39 cellular contexts compared by ENCODE assay signal in genomic region chr3:148720873-148721272, GRCh38. TPM values are rescaled to one million over a fixed set of nuclear protein-coding genes. Genes with fewer than 3 reads are reported as not detected.
"Had no signal": no experiment of that assay in that cellular context is flagged by ENCODE, and none has a peak within 500 bp of the region (broad histone marks: within the 10 kb centered on the region; RNA-seq: fewer than 3 reads in every experiment).

No MANE protein-coding gene starts in this region.

- DNase-seq: activated effector memory CD4-positive, alpha-beta T cell treated with anti-CD3 and anti-CD28 coated beads, Interleukin-2, amount 50 U/mL, for 16 hours; activated effector memory CD4-positive, alpha-beta T cell treated with Interleukin-2 at 50 U/mL for 16 hours; activated gamma-delta T cell; activated gamma-delta T cell treated with Interleukin-2 at 50 U/mL for 16 hours; activated naive CD4-positive, alpha-beta T cell; activated naive CD4-positive, alpha-beta T cell treated with anti-CD3 and anti-CD28 coated beads for 36 hours; activated naive CD4-positive, alpha-beta T cell treated with anti-CD3 and anti-CD28 coated beads, Interleukin-2, amount 10 ng/mL, durations not matched to agents 7 days and 5 days; activated naive CD4-positive, alpha-beta T cell treated with anti-CD3 and anti-CD28 coated beads, Interleukin-2, amount 50 U/mL, for 16 hours; activated naive CD4-positive, alpha-beta T cell treated with Interleukin-2 at 50 U/mL for 16 hours; activated naive CD8-positive, alpha-beta T cell treated with anti-CD3 and anti-CD28 coated beads for 36 hours; activated naive CD8-positive, alpha-beta T cell treated with anti-CD3 and anti-CD28 coated beads, Interleukin-2, amount 10 ng/mL, durations not matched to agents 7 days and 5 days; activated naive CD8-positive, alpha-beta T cell treated with anti-CD3 and anti-CD28 coated beads, Interleukin-2, amount 50 U/mL, for 24 hours; activated T-cell treated with anti-CD3 and anti-CD28 coated beads, Interleukin-2, amount 50 U/mL, for 1 hour; activated T-cell treated with anti-CD3 and anti-CD28 coated beads, Interleukin-2, amount 50 U/mL, for 24 hours; activated T-cell treated with anti-CD3 and anti-CD28 coated beads, Interleukin-2, amount 50 U/mL, for 4 hours; activated T-cell treated with anti-CD3 and anti-CD28 coated beads, Interleukin-2, amount 50 U/mL, for 48 hours; activated T-cell treated with anti-CD3 and anti-CD28 coated beads, Interleukin-2, amount 50 U/mL, for 72 hours; adrenal gland; amniotic stem cell; amygdala; aorta; body of pancreas; brain microvascular endothelial cell; caudate nucleus; central memory CD4-positive, alpha-beta T cell; cerebellar nuclear complex had no signal

- H3K9me3 ChIP-seq: adrenal gland, ascending aorta, body of pancreas, breast epithelium had no signal

- H3K9me3 Mint-ChIP-seq: activated naive CD4-positive, alpha-beta T cell treated with anti-CD3 and anti-CD28 coated beads for 36 hours; activated naive CD4-positive, alpha-beta T cell treated with anti-CD3 and anti-CD28 coated beads, Interleukin-2, amount 10 ng/mL, durations not matched to agents 7 days and 5 days; activated naive CD4-positive, alpha-beta T cell treated with anti-CD3 and anti-CD28 coated beads, Interleukin-2, amount 50 U/mL, for 24 hours; activated naive CD8-positive, alpha-beta T cell treated with anti-CD3 and anti-CD28 coated beads for 36 hours; activated naive CD8-positive, alpha-beta T cell treated with anti-CD3 and anti-CD28 coated beads, Interleukin-2, amount 10 ng/mL, durations not matched to agents 7 days and 5 days; activated naive CD8-positive, alpha-beta T cell treated with anti-CD3 and anti-CD28 coated beads, Interleukin-2, amount 50 U/mL, for 24 hours; activated T-cell treated with anti-CD3 and anti-CD28 coated beads, Interleukin-2, amount 50 U/mL, for 4 hours; activated T-cell treated with anti-CD3 and anti-CD28 coated beads, Interleukin-2, amount 50 U/mL, for 72 hours; activated T-helper 1 cell treated with anti-CD3 and anti-CD28 coated beads, Interleukin-12 subunit alpha, Interleukin-12 subunit beta, Interleukin-2, Interleukin-4 antibody, amounts not matched to agents 30 ng/mL and 10 ng/mL and 1 ng/mL, durations not matched to agents 14 hours and 24 hours and 36 hours; activated T-helper 17 cell treated with anti-CD3 and anti-CD28 coated beads, Interleukin-2, amount 50 U/mL, for 72 hours; activated T-helper 2 cell treated with anti-CD3 and anti-CD28 coated beads, Interferon-gamma antibody, Interleukin-2, Interleukin-4, amounts not matched to agents 10 μg/mL and 5 μg/mL and 100 μg/mL, durations not matched to agents 14 hours and 24 hours and 36 hours; brain had no signal

- H3K27ac ChIP-seq: adrenal gland, ascending aorta, body of pancreas, brain microvascular endothelial cell, breast epithelium, cardiac muscle cell had no signal

- FAIRE-seq: astrocyte, bronchial epithelial cell had no signal

- H3K4me1 ChIP-seq: ascending aorta, breast epithelium had no signal

- H3K4me1 Mint-ChIP-seq: activated naive CD4-positive, alpha-beta T cell treated with anti-CD3 and anti-CD28 coated beads, Interleukin-2, amount 10 ng/mL, durations not matched to agents 7 days and 5 days; activated naive CD4-positive, alpha-beta T cell treated with anti-CD3 and anti-CD28 coated beads, Interleukin-2, amount 50 U/mL, for 24 hours; activated naive CD8-positive, alpha-beta T cell treated with anti-CD3 and anti-CD28 coated beads for 36 hours; activated naive CD8-positive, alpha-beta T cell treated with anti-CD3 and anti-CD28 coated beads, Interleukin-2, amount 10 ng/mL, durations not matched to agents 7 days and 5 days; activated naive CD8-positive, alpha-beta T cell treated with anti-CD3 and anti-CD28 coated beads, Interleukin-2, amount 50 U/mL, for 24 hours; activated T-helper 17 cell treated with anti-CD3 and anti-CD28 coated beads, Interleukin-2, amount 50 U/mL, for 72 hours; central memory CD8-positive, alpha-beta T cell had no signal

- H3K27me3 Mint-ChIP-seq: activated naive CD4-positive, alpha-beta T cell treated with anti-CD3 and anti-CD28 coated beads, Interleukin-2, amount 10 ng/mL, durations not matched to agents 7 days and 5 days; activated naive CD4-positive, alpha-beta T cell treated with anti-CD3 and anti-CD28 coated beads, Interleukin-2, amount 50 U/mL, for 24 hours; activated naive CD8-positive, alpha-beta T cell; activated naive CD8-positive, alpha-beta T cell treated with anti-CD3 and anti-CD28 coated beads for 36 hours; activated naive CD8-positive, alpha-beta T cell treated with anti-CD3 and anti-CD28 coated beads, Interleukin-2, amount 10 ng/mL, durations not matched to agents 7 days and 5 days; activated naive CD8-positive, alpha-beta T cell treated with anti-CD3 and anti-CD28 coated beads, Interleukin-2, amount 50 U/mL, for 24 hours; activated T-cell treated with anti-CD3 and anti-CD28 coated beads, Interleukin-2, amount 50 U/mL, for 24 hours; activated T-helper 17 cell treated with anti-CD3 and anti-CD28 coated beads, Interleukin-2, amount 50 U/mL, for 72 hours; central memory CD8-positive, alpha-beta T cell had no signal

- H3K4me3 Mint-ChIP-seq: activated naive CD4-positive, alpha-beta T cell treated with anti-CD3 and anti-CD28 coated beads for 36 hours; activated naive CD4-positive, alpha-beta T cell treated with anti-CD3 and anti-CD28 coated beads, Interleukin-2, amount 10 ng/mL, durations not matched to agents 7 days and 5 days; activated naive CD4-positive, alpha-beta T cell treated with anti-CD3 and anti-CD28 coated beads, Interleukin-2, amount 50 U/mL, for 24 hours; activated naive CD8-positive, alpha-beta T cell; activated naive CD8-positive, alpha-beta T cell treated with anti-CD3 and anti-CD28 coated beads for 36 hours; activated naive CD8-positive, alpha-beta T cell treated with anti-CD3 and anti-CD28 coated beads, Interleukin-2, amount 10 ng/mL, durations not matched to agents 7 days and 5 days; activated naive CD8-positive, alpha-beta T cell treated with anti-CD3 and anti-CD28 coated beads, Interleukin-2, amount 50 U/mL, for 24 hours; activated T-cell treated with anti-CD3 and anti-CD28 coated beads, Interleukin-2, amount 50 U/mL, for 24 hours; activated T-cell treated with anti-CD3 and anti-CD28 coated beads, Interleukin-2, amount 50 U/mL, for 4 hours; activated T-cell treated with anti-CD3 and anti-CD28 coated beads, Interleukin-2, amount 50 U/mL, for 72 hours; activated T-helper 1 cell treated with anti-CD3 and anti-CD28 coated beads, Interleukin-12 subunit alpha, Interleukin-12 subunit beta, Interleukin-2, Interleukin-4 antibody, amounts not matched to agents 30 ng/mL and 10 ng/mL and 1 ng/mL, durations not matched to agents 14 hours and 24 hours and 36 hours; activated T-helper 17 cell treated with anti-CD3 and anti-CD28 coated beads, Interleukin-2, amount 50 U/mL, for 72 hours; brain; central memory CD8-positive, alpha-beta T cell had no signal

- H3K36me3 Mint-ChIP-seq: activated naive CD4-positive, alpha-beta T cell treated with anti-CD3 and anti-CD28 coated beads, Interleukin-2, amount 10 ng/mL, durations not matched to agents 7 days and 5 days; activated naive CD4-positive, alpha-beta T cell treated with anti-CD3 and anti-CD28 coated beads, Interleukin-2, amount 50 U/mL, for 24 hours; activated naive CD4-positive, alpha-beta T cell treated with anti-CD3 and anti-CD28 coated beads, Interleukin-2, amount 50 U/mL, for 72 hours; activated naive CD8-positive, alpha-beta T cell; activated naive CD8-positive, alpha-beta T cell treated with anti-CD3 and anti-CD28 coated beads for 36 hours; activated naive CD8-positive, alpha-beta T cell treated with anti-CD3 and anti-CD28 coated beads, Interleukin-2, amount 10 ng/mL, durations not matched to agents 7 days and 5 days; brain had no signal

- ATAC-seq: activated naive CD4-positive, alpha-beta T cell treated with anti-CD3 and anti-CD28 coated beads, Interleukin-2, amount 50 U/mL, for 72 hours; activated naive CD8-positive, alpha-beta T cell treated with anti-CD3 and anti-CD28 coated beads, Interleukin-2, amount 50 U/mL, for 24 hours; activated T-cell treated with anti-CD3 and anti-CD28 coated beads, Interleukin-2, amount 50 U/mL, for 4 hours; activated T-cell treated with anti-CD3 and anti-CD28 coated beads, Interleukin-2, amount 50 U/mL, for 72 hours; activated T-helper 17 cell treated with anti-CD3 and anti-CD28 coated beads, Interleukin-2, amount 50 U/mL, for 72 hours; body of pancreas had no signal

- H3K27ac Mint-ChIP-seq: activated naive CD4-positive, alpha-beta T cell treated with anti-CD3 and anti-CD28 coated beads for 36 hours; activated naive CD4-positive, alpha-beta T cell treated with anti-CD3 and anti-CD28 coated beads, Interleukin-2, amount 10 ng/mL, durations not matched to agents 7 days and 5 days; activated naive CD4-positive, alpha-beta T cell treated with anti-CD3 and anti-CD28 coated beads, Interleukin-2, amount 50 U/mL, for 24 hours; activated naive CD4-positive, alpha-beta T cell treated with anti-CD3 and anti-CD28 coated beads, Interleukin-2, amount 50 U/mL, for 72 hours; activated naive CD8-positive, alpha-beta T cell; activated naive CD8-positive, alpha-beta T cell treated with anti-CD3 and anti-CD28 coated beads for 36 hours; activated naive CD8-positive, alpha-beta T cell treated with anti-CD3 and anti-CD28 coated beads, Interleukin-2, amount 10 ng/mL, durations not matched to agents 7 days and 5 days; activated naive CD8-positive, alpha-beta T cell treated with anti-CD3 and anti-CD28 coated beads, Interleukin-2, amount 50 U/mL, for 24 hours; activated T-cell treated with anti-CD3 and anti-CD28 coated beads, Interleukin-2, amount 50 U/mL, for 24 hours; activated T-cell treated with anti-CD3 and anti-CD28 coated beads, Interleukin-2, amount 50 U/mL, for 72 hours; activated T-helper 1 cell treated with anti-CD3 and anti-CD28 coated beads, Interleukin-12 subunit alpha, Interleukin-12 subunit beta, Interleukin-2, Interleukin-4 antibody, amounts not matched to agents 30 ng/mL and 10 ng/mL and 1 ng/mL, durations not matched to agents 14 hours and 24 hours and 36 hours; activated T-helper 17 cell treated with anti-CD3 and anti-CD28 coated beads, Interleukin-2, amount 50 U/mL, for 72 hours; activated T-helper 2 cell treated with anti-CD3 and anti-CD28 coated beads, Interferon-gamma antibody, Interleukin-2, Interleukin-4, amounts not matched to agents 10 μg/mL and 5 μg/mL and 100 μg/mL, durations not matched to agents 14 hours and 24 hours and 36 hours; brain had no signal

- H3K4me3 ChIP-seq: adrenal gland, ascending aorta, body of pancreas, breast epithelium, cardiac muscle cell had no signal

- H3K36me3 ChIP-seq: adrenal gland, ascending aorta, brain microvascular endothelial cell, breast epithelium, cardiac muscle cell had no signal

- H3K27me3 ChIP-seq: adrenal gland, ascending aorta, body of pancreas, brain microvascular endothelial cell, breast epithelium, cardiac muscle cell had no signal

RNA-seq across cellular contexts. Expression of gene AGTR1, which starts 23.2 kb away (rescaled TPM):
- total RNA-seq: activated naive CD4-positive, alpha-beta T cell treated with anti-CD3 and anti-CD28 coated beads for 36 hours; activated naive CD4-positive, alpha-beta T cell treated with anti-CD3 and anti-CD28 coated beads, Interleukin-2, amount 50 U/mL, for 72 hours; activated naive CD8-positive, alpha-beta T cell treated with anti-CD3 and anti-CD28 coated beads for 36 hours; activated naive CD8-positive, alpha-beta T cell treated with anti-CD3 and anti-CD28 coated beads, Interleukin-2, amount 10 ng/mL, durations not matched to agents 7 days and 5 days; activated T-cell treated with anti-CD3 and anti-CD28 coated beads, Interleukin-2, amount 50 U/mL, for 4 hours; activated T-cell treated with anti-CD3 and anti-CD28 coated beads, Interleukin-2, amount 50 U/mL, for 72 hours; activated T-helper 1 cell treated with anti-CD3 and anti-CD28 coated beads, Interleukin-12 subunit alpha, Interleukin-12 subunit beta, Interleukin-2, Interleukin-4 antibody, amounts not matched to agents 30 ng/mL and 10 ng/mL and 1 ng/mL, durations not matched to agents 14 hours and 24 hours and 36 hours; activated T-helper 17 cell treated with anti-CD3 and anti-CD28 coated beads, Interleukin-2, amount 50 U/mL, for 72 hours; activated T-helper 2 cell treated with anti-CD3 and anti-CD28 coated beads, Interferon-gamma antibody, Interleukin-2, Interleukin-4, amounts not matched to agents 10 μg/mL and 5 μg/mL and 100 μg/mL, durations not matched to agents 14 hours and 24 hours and 36 hours; bronchial epithelial cell; cardiac muscle cell had no signal
- polyA plus RNA-seq: cardiac muscle cell had no signal
